2 cellular contexts compared by ENCODE assay signal in genomic region chr12:9450127-9450567, GRCh38.
TF ChIP-seq lines count a peak whose summit lies in the region.

No MANE protein-coding gene starts in this region.

TF ChIP-seq in HEK293, 187 proteins besides CTCF, POLR2A, EP300 and RAD21:
- peak; percentile 33 for TF ChIP-seq ZBTB26 (tag by site-specific recombination; optimal IDR thresholded peaks at IDR 0.05)
- TF ChIP-seq ZBTB8A (tag by site-specific recombination; IDR thresholded peaks at IDR 0.05), result peak; percentile 79
- TF ChIP-seq ZNF335 (tag by site-specific recombination; conservative IDR thresholded peaks at IDR 0.05), result peak; percentile 23; the same call in 1 of the 2 replicates
- TF ChIP-seq SP2 (tag by site-specific recombination; IDR thresholded peaks at IDR 0.05), result peak; percentile 70
- TF ChIP-seq ZNF350 (tag by site-specific recombination; IDR thresholded peaks at IDR 0.05), result peak; percentile 77; the same call in 1 of the 2 replicates
- peak; percentile 65; the same call in 1 of the 2 replicates for TF ChIP-seq ZFP3 (tag by site-specific recombination; IDR thresholded peaks at IDR 0.05; ENCODE audit: low read depth)

TF ChIP-seq in H1, 55 proteins besides CTCF, POLR2A, EP300 and RAD21:
- TF ChIP-seq SP1 (IDR thresholded peaks at IDR 0.05; ENCODE audit: low read depth, low read length), result 0 out of 2 replicates have a peak, but pooled peaks have one; percentile 4
